ENCODE assay signal across 8 cellular contexts in genomic region chr5:91266184-91266705, GRCh38.
DNase-seq lines count a peak whose midpoint lies in the region; ATAC-seq, FAIRE-seq and TF ChIP-seq lines count a peak whose summit lies in the region.

No MANE protein-coding gene starts in this region.

- intact Hi-C loops in thyroid gland (cut with DNase I), result no loop called here

- H3K27ac ChIP-seq in A549 (peak overlapping the region in 1 of 2 experiments; percentile 38; a peak in 1 of 6 replicates), right atrium auricular region (peak overlapping the region; percentile 43 to 65), thyroid gland (peak overlapping the region in 1 of 3 donors; percentile 16)

- no peaks in the 10 kb centered on the region for H3K27me3 ChIP-seq in right atrium auricular region
- no peaks in the 10 kb centered on the region for H3K27me3 ChIP-seq in thyroid gland

- ATAC-seq in A549 (peak; percentile 70 to 81), GM18868 (IDR thresholded peaks at IDR 0.05; ENCODE audit: unreplicated experiment) (peak; percentile 69), HG03175 (IDR thresholded peaks at IDR 0.05; ENCODE audit: unreplicated experiment) (peak; percentile 89), HG03571 (IDR thresholded peaks at IDR 0.05; ENCODE audit: unreplicated experiment) (no peak), HG03460 (IDR thresholded peaks at IDR 0.05; ENCODE audit: unreplicated experiment) (no peak)
- ATAC-seq in activated CD8-positive, alpha-beta T cell treated with anti-CD3 and anti-CD28 coated beads, Interleukin-2, amount 10 ng/mL, durations not matched to agents 7 days and 5 days, result peak; percentile 80

- peak; percentile 74 for FAIRE-seq in A549 (lab: Jason Lieb, UNC)

- H3K9me3 ChIP-seq in A549, result no peaks in the 10 kb centered on the region
- no peaks in the 10 kb centered on the region for H3K9me3 ChIP-seq in right atrium auricular region
- H3K9me3 ChIP-seq in thyroid gland, result no peaks in the 10 kb centered on the region

- TF ChIP-seq POLR2A in A549 (IDR thresholded peaks at IDR 0.05; ENCODE audit: low read length) (no peak), thyroid gland (IDR thresholded peaks at IDR 0.05) (no peak)

- no peak for TF ChIP-seq EP300 in A549 (IDR thresholded peaks at IDR 0.05)

- DNase-seq in A549 (ENCODE audit: low read depth in 1 of 2, low spot score in 1 of 2) (peak; percentile 26 to 74), right atrium auricular region (ENCODE audit: low spot score) (no peak), thyroid gland (no peak)
- no peak for DNase-seq in activated CD8-positive, alpha-beta T cell treated with anti-CD3 and anti-CD28 coated beads, Interleukin-2, amount 10 ng/mL, durations not matched to agents 7 days and 5 days

- H3K4me1 Mint-ChIP-seq in activated CD8-positive, alpha-beta T cell treated with anti-CD3 and anti-CD28 coated beads, Interleukin-2, amount 10 ng/mL, durations not matched to agents 7 days and 5 days (ENCODE audit: low read depth), result peaks cover 31% of the 10 kb centered on the region

- no peak overlapping the region for H3K4me3 Mint-ChIP-seq in activated CD8-positive, alpha-beta T cell treated with anti-CD3 and anti-CD28 coated beads, Interleukin-2, amount 10 ng/mL, durations not matched to agents 7 days and 5 days

- H3K36me3 ChIP-seq in right atrium auricular region (no peaks in the 10 kb centered on the region), thyroid gland (no peaks in the 10 kb centered on the region)

- peak overlapping the region; percentile 41 for H3K4me2 ChIP-seq in A549

- H3K4me1 ChIP-seq in A549, result peaks cover 11% of the 10 kb centered on the region
- peaks cover 0 to 15% of the 10 kb centered on the region in 2 donors for H3K4me1 ChIP-seq in right atrium auricular region
- peaks cover 6 to 9% of the 10 kb centered on the region in 2 donors for H3K4me1 ChIP-seq in thyroid gland

- H3K4me3 ChIP-seq in A549 (no peak overlapping the region), right atrium auricular region (no peak overlapping the region), thyroid gland (replicated peaks in 1 of 3) (no peak overlapping the region)

- WGBS in A549 (ENCODE audit: missing lambda C conversion rate), result 36% methylated on average over 3 of the region's 3 CpGs
- 61 to 75% methylated on average over 3 of the region's 3 CpGs for WGBS in thyroid gland, 2 donors

- POLR2A ChIA-PET in A549 (lab: Yijun Ruan, JAX), result no interaction called here
- POLR2A ChIA-PET in activated CD8-positive, alpha-beta T cell treated with anti-CD3 and anti-CD28 coated beads, Interleukin-2, amount 10 ng/mL, durations not matched to agents 7 days and 5 days (lab: Charles Lee), result no interaction called here

- TF ChIP-seq CTCF in A549 (IDR thresholded peaks at IDR 0.05) (no peak), right atrium auricular region (IDR thresholded peaks at IDR 0.05) (peak; percentile 12 to 39), thyroid gland (IDR thresholded peaks at IDR 0.05) (peak in 3 of 6 experiments; percentile 31 to 51 (median 32))

- peaks cover 3% of the 10 kb centered on the region for H3K27me3 Mint-ChIP-seq in activated CD8-positive, alpha-beta T cell treated with anti-CD3 and anti-CD28 coated beads, Interleukin-2, amount 10 ng/mL, durations not matched to agents 7 days and 5 days (ENCODE audit: low read depth)

- TF ChIP-seq RAD21 in A549 (conservative IDR thresholded peaks at IDR 0.05 in 1 of 2, IDR thresholded peaks at IDR 0.05 in 1 of 2), result no peak

- CTCF ChIA-PET in A549 (lab: Yijun Ruan, JAX), result no interaction called here
- CTCF ChIA-PET in activated CD8-positive, alpha-beta T cell treated with anti-CD3 and anti-CD28 coated beads, Interleukin-2, amount 10 ng/mL, durations not matched to agents 7 days and 5 days (lab: Charles Lee), result interaction anchor here (0.7 to 4.9 kb wide), 4 partner anchors 14 to 124 kb away, joined by 3 to 38 read pairs (median 4); partner anchors contain the start of gene ARRDC3

- H3K27ac Mint-ChIP-seq in activated CD8-positive, alpha-beta T cell treated with anti-CD3 and anti-CD28 coated beads, Interleukin-2, amount 10 ng/mL, durations not matched to agents 7 days and 5 days, result no peak overlapping the region

- H3K36me3 Mint-ChIP-seq in activated CD8-positive, alpha-beta T cell treated with anti-CD3 and anti-CD28 coated beads, Interleukin-2, amount 10 ng/mL, durations not matched to agents 7 days and 5 days (ENCODE audit: low read depth), result no peaks in the 10 kb centered on the region

- H3K9me3 Mint-ChIP-seq in activated CD8-positive, alpha-beta T cell treated with anti-CD3 and anti-CD28 coated beads, Interleukin-2, amount 10 ng/mL, durations not matched to agents 7 days and 5 days (ENCODE audit: insufficient read depth), result no peaks in the 10 kb centered on the region

TF ChIP-seq in A549, 52 proteins besides CTCF, POLR2A, EP300 and RAD21:
- TF ChIP-seq ESRRA (IDR thresholded peaks at IDR 0.05; ENCODE audit: borderline replicate concordance, low read length) (no peak), FOSL2 (IDR thresholded peaks at IDR 0.05) (0 out of 2 replicates have a peak, but pooled peaks have one; percentile 4), FOSL2 (CRISPR knock-in tag; IDR thresholded peaks at IDR 0.05) (peak; percentile 85), ZSCAN20 (CRISPR knock-in tag; IDR thresholded peaks at IDR 0.05) (no peak), REST (IDR thresholded peaks at IDR 0.05) (no peak)

Comparison
In these comparisons a context has a peak if more than half of its experiments do, and no peak if none do; other contexts are left out.
1. ATAC-seq: peak in A549 (2 of 2), GM18868 (single experiment), HG03175 (single experiment) and activated CD8-positive, alpha-beta T cell treated with anti-CD3 and anti-CD28 coated beads, Interleukin-2, amount 10 ng/mL, durations not matched to agents 7 days and 5 days (single experiment); none in HG03571 (single experiment) and HG03460 (single experiment).
2. DNase-seq: peak in A549 (2 of 2); none in activated CD8-positive, alpha-beta T cell treated with anti-CD3 and anti-CD28 coated beads, Interleukin-2, amount 10 ng/mL, durations not matched to agents 7 days and 5 days (single experiment), right atrium auricular region (single experiment) and thyroid gland (0 of 2).